In genomic region chr6:139311826-139312225, GRCh38 we compare ENCODE assay signal across 19 cellular contexts. TPM values are rescaled to one million over a fixed set of nuclear protein-coding genes. Genes with fewer than 3 reads are reported as not detected.
"Had no signal": no experiment of that assay in that cellular context is flagged by ENCODE, and none has a peak within 500 bp of the region (broad histone marks: within the 10 kb centered on the region; RNA-seq: fewer than 3 reads in every experiment).

No MANE protein-coding gene starts in this region.

- H3K4me1 ChIP-seq: suprapubic skin had no signal

- FAIRE-seq: keratinocyte had no signal

- DNase-seq: activated CD4-positive, alpha-beta T cell treated with anti-CD3 and anti-CD28 coated beads, Interleukin-2, amount 50 U/mL, for 1 hour; activated CD8-positive, alpha-beta memory T cell treated with anti-CD3 and anti-CD28 coated beads for 24 hours; activated naive CD4-positive, alpha-beta T cell; activated naive CD8-positive, alpha-beta T cell treated with anti-CD3 and anti-CD28 coated beads, Interleukin-2, amount 10 ng/mL, durations not matched to agents 7 days and 5 days; anterior cingulate cortex; brain microvascular endothelial cell; cerebellar nuclear complex; effector memory CD8-positive, alpha-beta T cell; naive B cell; right cardiac atrium; upper lobe of left lung had no signal

- H3K4me3 ChIP-seq: smooth muscle cell, suprapubic skin, upper lobe of left lung had no signal

- ATAC-seq: activated CD4-positive, CD25-positive, alpha-beta regulatory T cell treated with anti-CD3 and anti-CD28 coated beads, Interleukin-2, amount 50 U/mL, for 24 hours; effector memory CD8-positive, alpha-beta T cell; left lobe of liver; right cardiac atrium had no signal

- H3K27me3 ChIP-seq: brain microvascular endothelial cell, neutrophil, suprapubic skin, upper lobe of left lung had no signal

- H3K27ac ChIP-seq: brain microvascular endothelial cell, neutrophil, suprapubic skin, upper lobe of left lung had no signal

- H3K36me3 ChIP-seq: brain microvascular endothelial cell, neutrophil, suprapubic skin, upper lobe of left lung had no signal

- H3K4me2 ChIP-seq: smooth muscle cell had no signal

- H3K9me3 ChIP-seq: neutrophil, suprapubic skin, upper lobe of left lung had no signal

RNA-seq across cellular contexts. Expression of gene TXLNB, which starts 20.0 kb away (rescaled TPM):
- total RNA-seq: epithelial cell of proximal tubule, progenitor cell of endocrine pancreas, smooth muscle cell had no signal
- polyA plus RNA-seq: smooth muscle cell had no signal
